ENCODE assay signal across 18 cellular contexts in genomic region chr22:24706732-24707476, GRCh38.
DNase-seq lines count a peak whose midpoint lies in the region; ATAC-seq and TF ChIP-seq lines count a peak whose summit lies in the region.
"Had no signal": no experiment of that assay in that cellular context is flagged by ENCODE, and none has a peak within 500 bp of the region (broad histone marks: within the 10 kb centered on the region; RNA-seq: fewer than 3 reads in every experiment).

No MANE protein-coding gene starts in this region.

- no peak overlapping the region for H3K9ac ChIP-seq in HCT116 (ENCODE audit: low read length)
- no peak overlapping the region for H3K9ac ChIP-seq in neural progenitor cell
- H3K9ac ChIP-seq: GM23248 had no signal

- H4K20me1 ChIP-seq in HCT116 (ENCODE audit: insufficient read depth), result no peaks in the 10 kb centered on the region
- no peaks in the 10 kb centered on the region for H4K20me1 ChIP-seq in neural progenitor cell (ENCODE audit: low read depth)

- H3K9me3 ChIP-seq in HCT116 (ENCODE audit: control insufficient read depth in 1 of 2, insufficient read depth in 1 of 2, low read depth in 1 of 2, low read length in 2 of 2), result no peaks in the 10 kb centered on the region
- H3K9me3 ChIP-seq in neural progenitor cell (ENCODE audit: low read depth), result no peaks in the 10 kb centered on the region
- H3K9me3 ChIP-seq: neutrophil, psoas muscle, SJSA1, tibial nerve had no signal

- peaks cover 6% of the 10 kb centered on the region for H3K27me3 Mint-ChIP-seq in activated CD4-positive, alpha-beta T cell treated with anti-CD3 and anti-CD28 coated beads, Interleukin-2, amount 10 ng/mL, durations not matched to agents 7 days and 5 days
- H3K27me3 Mint-ChIP-seq in neural progenitor cell (ENCODE audit: insufficient read depth, low read depth), result no peaks in the 10 kb centered on the region

- no peaks in the 10 kb centered on the region for H3K27me3 ChIP-seq in HCT116 (ENCODE audit: insufficient read depth, low read length)
- no peaks in the 10 kb centered on the region for H3K27me3 ChIP-seq in neural progenitor cell
- H3K27me3 ChIP-seq: neutrophil, SJSA1 had no signal

- no peaks in the 10 kb centered on the region for H3K36me3 Mint-ChIP-seq in activated CD4-positive, alpha-beta T cell treated with anti-CD3 and anti-CD28 coated beads, Interleukin-2, amount 10 ng/mL, durations not matched to agents 7 days and 5 days (ENCODE audit: low read depth)
- H3K36me3 Mint-ChIP-seq in neural progenitor cell, result no peaks in the 10 kb centered on the region

- H3K4me3 ChIP-seq in HCT116 (replicated peaks in 1 of 2; ENCODE audit: low read depth in 1 of 2, low read length in 2 of 2), result no peak overlapping the region
- H3K4me3 ChIP-seq in neural progenitor cell, result no peak overlapping the region
- H3K4me3 ChIP-seq: GM23248, psoas muscle, SJSA1, tibial nerve had no signal

- POLR2A ChIA-PET in activated CD4-positive, alpha-beta T cell treated with anti-CD3 and anti-CD28 coated beads, Interleukin-2, amount 10 ng/mL, durations not matched to agents 7 days and 5 days (lab: Charles Lee), result no interaction called here
- POLR2A ChIA-PET in HCT116 (lab: Charles Lee), result no interaction called here

- BruUV-seq in HCT116 (replicated peaks; lab: Mats Ljungman, UMichigan), result no TSS peak

- H3K36me3 ChIP-seq in HCT116 (ENCODE audit: control insufficient read depth in 1 of 2, insufficient read depth in 2 of 2, low read length in 2 of 2) (no peaks in the 10 kb centered on the region), neural progenitor cell (no peaks in the 10 kb centered on the region)
- H3K36me3 ChIP-seq: neutrophil, SJSA1, tibial nerve had no signal

- TF ChIP-seq RAD21 in HCT116 (IDR thresholded peaks at IDR 0.05; ENCODE audit: low read depth), result no peak

- no peaks in the 10 kb centered on the region for H3F3A ChIP-seq in neural progenitor cell (ENCODE audit: low read depth)

- no peaks in the 10 kb centered on the region for H3K9me3 Mint-ChIP-seq in activated CD4-positive, alpha-beta T cell treated with anti-CD3 and anti-CD28 coated beads, Interleukin-2, amount 10 ng/mL, durations not matched to agents 7 days and 5 days
- H3K9me3 Mint-ChIP-seq in neural progenitor cell, result peaks cover 2% of the 10 kb centered on the region
- H3K9me3 Mint-ChIP-seq: activated T-cell treated with anti-CD3 and anti-CD28 coated beads, Interleukin-2, amount 50 U/mL, for 24 hours had no signal

- ATAC-seq in HCT116, result peak; percentile 53
- ATAC-seq: psoas muscle had no signal

- H3K4me1 ChIP-seq in HCT116 (ENCODE audit: control insufficient read depth in 1 of 2, insufficient read depth in 2 of 2, low read length in 2 of 2) (peaks cover 7 to 9% of the 10 kb centered on the region in 2 experiments), neural progenitor cell (peaks cover 5% of the 10 kb centered on the region)
- H3K4me1 ChIP-seq: psoas muscle, tibial nerve had no signal

- no peak for TF ChIP-seq CTCF in HCT116 (IDR thresholded peaks at IDR 0.05 in 2 of 3, conservative IDR thresholded peaks at IDR 0.05 in 1 of 3; ENCODE audit: borderline replicate concordance in 1 of 3, insufficient read depth in 1 of 3, low read depth in 2 of 3, low read length in 2 of 3)
- TF ChIP-seq CTCF in neural progenitor cell (IDR thresholded peaks at IDR 0.05), result no peak

- TF ChIP-seq POLR2A in HCT116 (IDR thresholded peaks at IDR 0.05; ENCODE audit: borderline replicate concordance, extremely low read depth, insufficient read depth, insufficient read length), result no peak

- peak overlapping the region; percentile 76 for H2AFZ ChIP-seq in HCT116 (ENCODE audit: low read depth, low read length, poor library complexity, severe bottlenecking)
- H2AFZ ChIP-seq in neural progenitor cell (replicated peaks), result peak overlapping the region; percentile 73
- H2AFZ ChIP-seq: GM23248 had no signal

- peak; percentile 2 to 15 for DNase-seq in activated CD4-positive, alpha-beta T cell treated with anti-CD3 and anti-CD28 coated beads, Interleukin-2, amount 50 U/mL, for 48 hours
- DNase-seq in activated CD4-positive, alpha-beta T cell treated with anti-CD3 and anti-CD28 coated beads, Interleukin-2, amount 10 ng/mL, durations not matched to agents 7 days and 5 days, result no peak
- DNase-seq in HCT116 (ENCODE audit: low read depth, low spot score) (no peak), amniotic epithelial cell (ENCODE audit: low read depth) (peak; percentile 28), neural progenitor cell (ENCODE audit: low spot score) (no peak), dedifferentiated amniotic fluid mesenchymal stem cell (ENCODE audit: extremely low spot score) (no peak), epidermal melanocyte (ENCODE audit: insufficient read length, low spot score) (no peak), NCI-H187 (lab: John Stamatoyannopoulos, UW) (no peak)
- DNase-seq: activated CD4-positive, alpha-beta T cell treated with anti-CD3 and anti-CD28 coated beads for 1 hour; activated T-cell treated with anti-CD3 and anti-CD28 coated beads, Interleukin-2, amount 50 U/mL, for 24 hours; GM23248; mesenchymal stem cell; NCI-H1048; psoas muscle had no signal

- H3K4me2 ChIP-seq in HCT116 (ENCODE audit: low read length), result peak overlapping the region; percentile 47
- H3K4me2 ChIP-seq in neural progenitor cell, result no peak overlapping the region

- H3K9me2 ChIP-seq in HCT116 (ENCODE audit: insufficient read depth), result no peaks in the 10 kb centered on the region

- intact Hi-C loops in HCT116 (cut with micrococcal nuclease), result loop anchor here (2.0 kb wide), 1 partner anchor 14 kb away; no protein-coding TSS in a partner anchor

- no peaks in the 10 kb centered on the region for H3K4me1 Mint-ChIP-seq in activated CD4-positive, alpha-beta T cell treated with anti-CD3 and anti-CD28 coated beads, Interleukin-2, amount 10 ng/mL, durations not matched to agents 7 days and 5 days
- peaks cover 10% of the 10 kb centered on the region for H3K4me1 Mint-ChIP-seq in neural progenitor cell
- H3K4me1 Mint-ChIP-seq: B cell had no signal

- H3K4me3 Mint-ChIP-seq in activated CD4-positive, alpha-beta T cell treated with anti-CD3 and anti-CD28 coated beads, Interleukin-2, amount 10 ng/mL, durations not matched to agents 7 days and 5 days, result no peak overlapping the region
- H3K4me3 Mint-ChIP-seq in neural progenitor cell, result no peak overlapping the region
- H3K4me3 Mint-ChIP-seq: activated T-cell treated with anti-CD3 and anti-CD28 coated beads, Interleukin-2, amount 50 U/mL, for 24 hours; B cell had no signal

- H3K27ac ChIP-seq in HCT116 (ENCODE audit: low read depth, low read length) (no peak overlapping the region), neural progenitor cell (no peak overlapping the region)
- H3K27ac ChIP-seq: GM23248, neutrophil, psoas muscle, SJSA1, tibial nerve had no signal

- RAD21 ChIA-PET in HCT116 (lab: Charles Lee; ENCODE audit: low non-redundant PET in 1 of 2, low total read pairs in 2 of 2, uncharacterized antibody in 2 of 2, unreplicated experiment in 2 of 2), result no interaction called here

- H3K79me2 ChIP-seq in HCT116 (ENCODE audit: insufficient read depth, low read length) (no peaks in the 10 kb centered on the region), neural progenitor cell (ENCODE audit: low read depth) (no peaks in the 10 kb centered on the region)

- CTCF ChIA-PET in activated CD4-positive, alpha-beta T cell treated with anti-CD3 and anti-CD28 coated beads, Interleukin-2, amount 10 ng/mL, durations not matched to agents 7 days and 5 days (lab: Charles Lee), result no interaction called here
- CTCF ChIA-PET in HCT116 (lab: Charles Lee), result no interaction called here

- no peak overlapping the region for H3K27ac Mint-ChIP-seq in activated CD4-positive, alpha-beta T cell treated with anti-CD3 and anti-CD28 coated beads, Interleukin-2, amount 10 ng/mL, durations not matched to agents 7 days and 5 days
- peak overlapping the region; percentile 67 for H3K27ac Mint-ChIP-seq in neural progenitor cell
- H3K27ac Mint-ChIP-seq: activated T-cell treated with anti-CD3 and anti-CD28 coated beads, Interleukin-2, amount 50 U/mL, for 24 hours; B cell had no signal

TF ChIP-seq in HCT116, 20 proteins besides CTCF, POLR2A, EP300 and RAD21 (continues in another document):
- TF ChIP-seq CBX3 (IDR thresholded peaks at IDR 0.05; ENCODE audit: low read depth) (no peak), ZNF274 (IDR thresholded peaks at IDR 0.05; ENCODE audit: low read depth, low read length) (no peak), EZH2phosphoT487 (IDR thresholded peaks at IDR 0.05; ENCODE audit: borderline replicate concordance) (no peak), YY1 (IDR thresholded peaks at IDR 0.05; ENCODE audit: extremely low read depth, insufficient replicate concordance, low read depth, low read length) (no peak), MAX (IDR thresholded peaks at IDR 0.05) (no peak), ZFX (IDR thresholded peaks at IDR 0.05) (no peak), SIN3A (IDR thresholded peaks at IDR 0.05; ENCODE audit: low read depth) (no peak), EGR1 (IDR thresholded peaks at IDR 0.05; ENCODE audit: low read depth) (no peak)
- TF ChIP-seq, protein P1, sequence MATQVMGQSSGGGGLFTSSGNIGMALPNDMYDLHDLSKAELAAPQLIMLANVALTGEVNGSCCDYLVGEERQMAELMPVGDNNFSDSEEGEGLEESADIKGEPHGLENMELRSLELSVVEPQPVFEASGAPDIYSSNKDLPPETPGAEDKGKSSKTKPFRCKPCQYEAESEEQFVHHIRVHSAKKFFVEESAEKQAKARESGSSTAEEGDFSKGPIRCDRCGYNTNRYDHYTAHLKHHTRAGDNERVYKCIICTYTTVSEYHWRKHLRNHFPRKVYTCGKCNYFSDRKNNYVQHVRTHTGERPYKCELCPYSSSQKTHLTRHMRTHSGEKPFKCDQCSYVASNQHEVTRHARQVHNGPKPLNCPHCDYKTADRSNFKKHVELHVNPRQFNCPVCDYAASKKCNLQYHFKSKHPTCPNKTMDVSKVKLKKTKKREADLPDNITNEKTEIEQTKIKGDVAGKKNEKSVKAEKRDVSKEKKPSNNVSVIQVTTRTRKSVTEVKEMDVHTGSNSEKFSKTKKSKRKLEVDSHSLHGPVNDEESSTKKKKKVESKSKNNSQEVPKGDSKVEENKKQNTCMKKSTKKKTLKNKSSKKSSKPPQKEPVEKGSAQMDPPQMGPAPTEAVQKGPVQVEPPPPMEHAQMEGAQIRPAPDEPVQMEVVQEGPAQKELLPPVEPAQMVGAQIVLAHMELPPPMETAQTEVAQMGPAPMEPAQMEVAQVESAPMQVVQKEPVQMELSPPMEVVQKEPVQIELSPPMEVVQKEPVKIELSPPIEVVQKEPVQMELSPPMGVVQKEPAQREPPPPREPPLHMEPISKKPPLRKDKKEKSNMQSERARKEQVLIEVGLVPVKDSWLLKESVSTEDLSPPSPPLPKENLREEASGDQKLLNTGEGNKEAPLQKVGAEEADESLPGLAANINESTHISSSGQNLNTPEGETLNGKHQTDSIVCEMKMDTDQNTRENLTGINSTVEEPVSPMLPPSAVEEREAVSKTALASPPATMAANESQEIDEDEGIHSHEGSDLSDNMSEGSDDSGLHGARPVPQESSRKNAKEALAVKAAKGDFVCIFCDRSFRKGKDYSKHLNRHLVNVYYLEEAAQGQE (IDR thresholded peaks at IDR 0.05; ENCODE audit: low read depth), result no peak

Comparison
In these comparisons a context has a peak if more than half of its experiments do, and no peak if none do; other contexts are left out.
1. DNase-seq: peak in activated CD4-positive, alpha-beta T cell treated with anti-CD3 and anti-CD28 coated beads, Interleukin-2, amount 50 U/mL, for 48 hours (2 of 2) and amniotic epithelial cell (single experiment); none in activated CD4-positive, alpha-beta T cell treated with anti-CD3 and anti-CD28 coated beads, Interleukin-2, amount 10 ng/mL, durations not matched to agents 7 days and 5 days (single experiment), HCT116 (single experiment), neural progenitor cell (single experiment), dedifferentiated amniotic fluid mesenchymal stem cell (single experiment), epidermal melanocyte (single experiment) and NCI-H187 (0 of 2).